In the genomic region with DNA sequence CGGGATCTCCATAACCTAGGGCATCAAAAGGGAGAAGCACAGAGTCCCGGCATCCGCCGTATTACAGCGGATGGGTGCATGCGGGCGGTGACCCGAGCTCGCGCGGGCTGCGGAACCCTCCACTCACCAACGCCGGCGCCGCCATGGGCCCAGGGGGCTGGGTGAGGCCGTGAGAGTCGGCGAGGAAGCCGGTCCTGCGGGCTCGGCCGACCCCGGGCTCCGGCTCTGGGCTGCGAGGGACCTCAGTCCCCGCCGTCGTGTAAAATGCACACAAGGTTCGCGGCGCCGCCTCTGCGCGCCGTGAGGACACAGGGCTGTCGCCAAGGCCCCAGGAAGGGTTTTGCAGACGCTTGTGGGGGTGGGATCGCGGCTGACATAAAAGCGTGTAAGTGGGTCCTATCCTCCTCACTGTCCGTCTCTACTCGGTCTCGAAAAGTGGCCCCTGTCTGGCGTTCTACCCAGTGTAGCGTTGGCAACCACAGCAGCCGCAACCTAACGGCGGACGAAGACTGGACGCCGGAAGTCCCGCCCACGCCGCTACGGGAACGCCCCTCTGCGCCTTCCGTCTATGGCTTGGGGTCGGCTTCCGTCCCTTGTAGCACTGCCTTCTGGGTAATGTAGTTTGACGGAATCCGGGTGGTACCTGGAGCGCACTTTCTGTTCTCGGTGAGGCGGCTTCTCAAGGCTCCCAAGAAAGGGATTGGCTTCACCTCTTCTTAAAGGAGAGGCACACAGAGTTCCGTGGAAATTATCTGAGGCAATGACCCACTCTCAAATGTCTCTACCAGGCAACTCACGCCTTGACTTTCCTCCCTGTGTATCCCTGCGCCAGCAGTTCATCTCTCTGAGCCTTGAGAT, we compare ENCODE assay signal across 8 cellular contexts. TPM values are rescaled to one million over a fixed set of nuclear protein-coding genes. Genes with fewer than 3 reads are reported as not detected.
DNase-seq lines count a peak whose midpoint lies in the region; ATAC-seq, FAIRE-seq and TF ChIP-seq lines count a peak whose summit lies in the region.

A gene (minus strand): TSS at position 519 of the 858 bp plus-strand sequence. CDS start 374 bp downstream, at position 145.

- ATAC-seq in HG02981 (IDR thresholded peaks at IDR 0.05; ENCODE audit: unreplicated experiment) (peak; percentile 98), WTC11 (peak; percentile 98)

- peak within 1 kb of the TSS; percentile 9; the same call in 1 of the 2 replicates for H3K27ac Mint-ChIP-seq in WTC11

- peak; percentile 86 for FAIRE-seq in islet of Langerhans (lab: Jason Lieb, UNC)

- POLR2A ChIA-PET in WTC11 (lab: Charles Lee): no interaction called here

- H3K36me3 Mint-ChIP-seq in WTC11: no peaks in the 10 kb centered on the region

- H3K4me3 Mint-ChIP-seq in WTC11: peak within 1 kb of the TSS; percentile 90

- CTCF ChIA-PET in WTC11 (lab: Charles Lee): interaction anchor here (2.4 kb wide), 1 partner anchor 66 kb away, joined by 15 read pairs; no protein-coding TSS in a partner anchor

- H3K27me3 Mint-ChIP-seq in WTC11 (ENCODE audit: low read depth): peaks cover 22% of the 10 kb centered on the region

- peaks cover 11% of the 10 kb centered on the region for H3K4me1 Mint-ChIP-seq in WTC11

- no peak for TF ChIP-seq CTCF in WTC11 (IDR thresholded peaks at IDR 0.05)

- peaks cover 28% of the 10 kb centered on the region for H3K9me3 Mint-ChIP-seq in WTC11

- DNase-seq in SIG-M5 treated with dmso at 0.1 percent for 504 hours (lab: John Stamatoyannopoulos, UW; ENCODE audit: unreplicated experiment): peak; percentile 16
- no peak for DNase-seq in SIG-M5 (lab: John Stamatoyannopoulos, UW)
- DNase-seq in NCI-H2081 (lab: John Stamatoyannopoulos, UW): peak; percentile 87 to 89
- DNase-seq in WTC11 (ENCODE audit: low spot score): peak; percentile 92
- peak; percentile 83 for DNase-seq in central memory CD4-positive, alpha-beta T cell
- DNase-seq in stimulated activated CD4-positive, alpha-beta T cell treated with anti-CD3 and anti-CD28 coated beads, Interleukin-12 subunit alpha, Interleukin-12 subunit beta, amount 100 ng/mL, for 24 hours (ENCODE audit: low read depth in 2 of 2): peak; percentile 76 to 86

TF ChIP-seq in WTC11, 78 proteins besides CTCF, POLR2A, EP300 and RAD21 (continues in another document):
- TF ChIP-seq, protein P1, sequence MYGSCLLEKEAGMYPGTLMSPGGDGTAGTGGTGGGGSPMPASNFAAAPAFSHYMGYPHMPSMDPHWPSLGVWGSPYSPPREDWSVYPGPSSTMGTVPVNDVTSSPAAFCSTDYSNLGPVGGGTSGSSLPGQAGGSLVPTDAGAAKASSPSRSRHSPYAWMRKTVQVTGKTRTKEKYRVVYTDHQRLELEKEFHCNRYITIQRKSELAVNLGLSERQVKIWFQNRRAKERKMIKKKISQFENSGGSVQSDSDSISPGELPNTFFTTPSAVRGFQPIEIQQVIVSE (CRISPR knock-in tag; IDR thresholded peaks at IDR 0.05; ENCODE audit: borderline replicate concordance): no peak
- TF ChIP-seq, protein P2, sequence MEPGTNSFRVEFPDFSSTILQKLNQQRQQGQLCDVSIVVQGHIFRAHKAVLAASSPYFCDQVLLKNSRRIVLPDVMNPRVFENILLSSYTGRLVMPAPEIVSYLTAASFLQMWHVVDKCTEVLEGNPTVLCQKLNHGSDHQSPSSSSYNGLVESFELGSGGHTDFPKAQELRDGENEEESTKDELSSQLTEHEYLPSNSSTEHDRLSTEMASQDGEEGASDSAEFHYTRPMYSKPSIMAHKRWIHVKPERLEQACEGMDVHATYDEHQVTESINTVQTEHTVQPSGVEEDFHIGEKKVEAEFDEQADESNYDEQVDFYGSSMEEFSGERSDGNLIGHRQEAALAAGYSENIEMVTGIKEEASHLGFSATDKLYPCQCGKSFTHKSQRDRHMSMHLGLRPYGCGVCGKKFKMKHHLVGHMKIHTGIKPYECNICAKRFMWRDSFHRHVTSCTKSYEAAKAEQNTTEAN (CRISPR knock-in tag; IDR thresholded peaks at IDR 0.05): no peak
- TF ChIP-seq IRF2 (CRISPR knock-in tag; IDR thresholded peaks at IDR 0.05; ENCODE audit: borderline replicate concordance, low read depth) (no peak), CREM (CRISPR knock-in tag; IDR thresholded peaks at IDR 0.05) (no peak), TP53 (CRISPR knock-in tag; IDR thresholded peaks at IDR 0.05) (no peak), TCF7 (CRISPR knock-in tag; IDR thresholded peaks at IDR 0.05; ENCODE audit: low read depth) (no peak), ZNF263 (CRISPR knock-in tag; IDR thresholded peaks at IDR 0.05; ENCODE audit: low read depth) (no peak), ETV6 (CRISPR knock-in tag; IDR thresholded peaks at IDR 0.05) (no peak), KAT7 (CRISPR knock-in tag; IDR thresholded peaks at IDR 0.05; ENCODE audit: borderline replicate concordance) (no peak), ESRRA (CRISPR knock-in tag; IDR thresholded peaks at IDR 0.05; ENCODE audit: borderline replicate concordance) (no peak), NR1H2 (CRISPR knock-in tag; IDR thresholded peaks at IDR 0.05) (0 out of 2 replicates have a peak, but pooled peaks have one; percentile 2), FOXK1 (CRISPR knock-in tag; IDR thresholded peaks at IDR 0.05) (0 out of 2 replicates have a peak, but pooled peaks have one; percentile 37), FOXP1 (CRISPR knock-in tag; IDR thresholded peaks at IDR 0.05; ENCODE audit: borderline replicate concordance) (no peak)
- TF ChIP-seq, protein P3, sequence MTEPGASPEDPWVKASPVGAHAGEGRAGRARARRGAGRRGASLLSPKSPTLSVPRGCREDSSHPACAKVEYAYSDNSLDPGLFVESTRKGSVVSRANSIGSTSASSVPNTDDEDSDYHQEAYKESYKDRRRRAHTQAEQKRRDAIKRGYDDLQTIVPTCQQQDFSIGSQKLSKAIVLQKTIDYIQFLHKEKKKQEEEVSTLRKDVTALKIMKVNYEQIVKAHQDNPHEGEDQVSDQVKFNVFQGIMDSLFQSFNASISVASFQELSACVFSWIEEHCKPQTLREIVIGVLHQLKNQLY (CRISPR knock-in tag; IDR thresholded peaks at IDR 0.05): no peak
- TF ChIP-seq, protein P4, sequence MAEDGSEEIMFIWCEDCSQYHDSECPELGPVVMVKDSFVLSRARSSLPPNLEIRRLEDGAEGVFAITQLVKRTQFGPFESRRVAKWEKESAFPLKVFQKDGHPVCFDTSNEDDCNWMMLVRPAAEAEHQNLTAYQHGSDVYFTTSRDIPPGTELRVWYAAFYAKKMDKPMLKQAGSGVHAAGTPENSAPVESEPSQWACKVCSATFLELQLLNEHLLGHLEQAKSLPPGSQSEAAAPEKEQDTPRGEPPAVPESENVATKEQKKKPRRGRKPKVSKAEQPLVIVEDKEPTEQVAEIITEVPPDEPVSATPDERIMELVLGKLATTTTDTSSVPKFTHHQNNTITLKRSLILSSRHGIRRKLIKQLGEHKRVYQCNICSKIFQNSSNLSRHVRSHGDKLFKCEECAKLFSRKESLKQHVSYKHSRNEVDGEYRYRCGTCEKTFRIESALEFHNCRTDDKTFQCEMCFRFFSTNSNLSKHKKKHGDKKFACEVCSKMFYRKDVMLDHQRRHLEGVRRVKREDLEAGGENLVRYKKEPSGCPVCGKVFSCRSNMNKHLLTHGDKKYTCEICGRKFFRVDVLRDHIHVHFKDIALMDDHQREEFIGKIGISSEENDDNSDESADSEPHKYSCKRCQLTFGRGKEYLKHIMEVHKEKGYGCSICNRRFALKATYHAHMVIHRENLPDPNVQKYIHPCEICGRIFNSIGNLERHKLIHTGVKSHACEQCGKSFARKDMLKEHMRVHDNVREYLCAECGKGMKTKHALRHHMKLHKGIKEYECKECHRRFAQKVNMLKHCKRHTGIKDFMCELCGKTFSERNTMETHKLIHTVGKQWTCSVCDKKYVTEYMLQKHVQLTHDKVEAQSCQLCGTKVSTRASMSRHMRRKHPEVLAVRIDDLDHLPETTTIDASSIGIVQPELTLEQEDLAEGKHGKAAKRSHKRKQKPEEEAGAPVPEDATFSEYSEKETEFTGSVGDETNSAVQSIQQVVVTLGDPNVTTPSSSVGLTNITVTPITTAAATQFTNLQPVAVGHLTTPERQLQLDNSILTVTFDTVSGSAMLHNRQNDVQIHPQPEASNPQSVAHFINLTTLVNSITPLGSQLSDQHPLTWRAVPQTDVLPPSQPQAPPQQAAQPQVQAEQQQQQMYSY (CRISPR knock-in tag; IDR thresholded peaks at IDR 0.05): no peak
- TF ChIP-seq, protein P5, sequence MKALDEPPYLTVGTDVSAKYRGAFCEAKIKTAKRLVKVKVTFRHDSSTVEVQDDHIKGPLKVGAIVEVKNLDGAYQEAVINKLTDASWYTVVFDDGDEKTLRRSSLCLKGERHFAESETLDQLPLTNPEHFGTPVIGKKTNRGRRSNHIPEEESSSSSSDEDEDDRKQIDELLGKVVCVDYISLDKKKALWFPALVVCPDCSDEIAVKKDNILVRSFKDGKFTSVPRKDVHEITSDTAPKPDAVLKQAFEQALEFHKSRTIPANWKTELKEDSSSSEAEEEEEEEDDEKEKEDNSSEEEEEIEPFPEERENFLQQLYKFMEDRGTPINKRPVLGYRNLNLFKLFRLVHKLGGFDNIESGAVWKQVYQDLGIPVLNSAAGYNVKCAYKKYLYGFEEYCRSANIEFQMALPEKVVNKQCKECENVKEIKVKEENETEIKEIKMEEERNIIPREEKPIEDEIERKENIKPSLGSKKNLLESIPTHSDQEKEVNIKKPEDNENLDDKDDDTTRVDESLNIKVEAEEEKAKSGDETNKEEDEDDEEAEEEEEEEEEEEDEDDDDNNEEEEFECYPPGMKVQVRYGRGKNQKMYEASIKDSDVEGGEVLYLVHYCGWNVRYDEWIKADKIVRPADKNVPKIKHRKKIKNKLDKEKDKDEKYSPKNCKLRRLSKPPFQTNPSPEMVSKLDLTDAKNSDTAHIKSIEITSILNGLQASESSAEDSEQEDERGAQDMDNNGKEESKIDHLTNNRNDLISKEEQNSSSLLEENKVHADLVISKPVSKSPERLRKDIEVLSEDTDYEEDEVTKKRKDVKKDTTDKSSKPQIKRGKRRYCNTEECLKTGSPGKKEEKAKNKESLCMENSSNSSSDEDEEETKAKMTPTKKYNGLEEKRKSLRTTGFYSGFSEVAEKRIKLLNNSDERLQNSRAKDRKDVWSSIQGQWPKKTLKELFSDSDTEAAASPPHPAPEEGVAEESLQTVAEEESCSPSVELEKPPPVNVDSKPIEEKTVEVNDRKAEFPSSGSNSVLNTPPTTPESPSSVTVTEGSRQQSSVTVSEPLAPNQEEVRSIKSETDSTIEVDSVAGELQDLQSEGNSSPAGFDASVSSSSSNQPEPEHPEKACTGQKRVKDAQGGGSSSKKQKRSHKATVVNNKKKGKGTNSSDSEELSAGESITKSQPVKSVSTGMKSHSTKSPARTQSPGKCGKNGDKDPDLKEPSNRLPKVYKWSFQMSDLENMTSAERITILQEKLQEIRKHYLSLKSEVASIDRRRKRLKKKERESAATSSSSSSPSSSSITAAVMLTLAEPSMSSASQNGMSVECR (CRISPR knock-in tag; IDR thresholded peaks at IDR 0.05; ENCODE audit: borderline replicate concordance): no peak; the same call in 1 of the 2 replicates

RNA-seq across cellular contexts. Expression of the gene that starts here (rescaled TPM):
- total RNA-seq in WTC11 (2021): 4.0 to 5.2 TPM (median 5.2 TPM) in 3 replicates
